9 cellular contexts compared by ENCODE assay signal in the genomic region with DNA sequence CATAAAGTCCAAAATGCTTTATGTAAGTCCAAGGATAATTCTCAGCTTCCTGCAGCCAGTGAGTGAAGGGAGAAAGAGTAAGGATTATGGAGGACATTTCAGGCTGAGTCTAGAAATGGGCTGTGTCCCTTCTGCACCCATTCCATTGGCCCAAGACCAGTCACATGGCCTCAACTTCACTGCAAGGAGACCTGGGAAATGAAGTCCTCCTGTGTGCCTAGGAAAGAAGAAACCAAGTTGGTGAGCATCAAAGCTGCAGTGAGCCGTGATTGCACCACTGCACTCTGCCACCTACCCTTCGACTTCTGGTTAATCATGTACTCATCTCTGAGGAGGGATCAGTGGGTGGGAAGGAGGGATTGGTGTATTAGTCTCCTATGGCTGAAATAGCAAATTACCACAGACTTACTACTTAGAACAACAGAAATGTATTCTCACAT. TPM values are rescaled to one million over a fixed set of nuclear protein-coding genes. Genes with fewer than 3 reads are reported as not detected.
DNase-seq lines count a peak whose midpoint lies in the region; ATAC-seq and TF ChIP-seq lines count a peak whose summit lies in the region.
"Had no signal": no experiment of that assay in that cellular context is flagged by ENCODE, and none has a peak within 500 bp of the region (broad histone marks: within the 10 kb centered on the region; RNA-seq: fewer than 3 reads in every experiment).

No MANE protein-coding gene starts in this region.

- CTCF ChIA-PET in activated CD8-positive, alpha-beta T cell treated with anti-CD3 and anti-CD28 coated beads for 36 hours (lab: Charles Lee): interaction anchor here (1.0 to 2.1 kb wide), 4 partner anchors 31 to 144 kb away, joined by 3 to 10 read pairs (median 5); no protein-coding TSS in a partner anchor

- no peak for TF ChIP-seq EP300 in esophagus muscularis mucosa (IDR thresholded peaks at IDR 0.05)

- 85% methylated on average over 2 of the region's 2 CpGs for WGBS in esophagus muscularis mucosa

- H3K4me1 ChIP-seq in esophagus muscularis mucosa (peaks cover 0 to 7% (median 0%) of the 10 kb centered on the region in 4 donors), osteoblast (ENCODE audit: insufficient read depth, low read length) (no peaks in the 10 kb centered on the region)

- POLR2A ChIA-PET in activated CD8-positive, alpha-beta T cell treated with anti-CD3 and anti-CD28 coated beads for 36 hours (lab: Charles Lee): interaction anchor here (0.6 kb wide), 1 partner anchor 90 kb away, joined by 3 read pairs; no protein-coding TSS in a partner anchor

- H2AFZ ChIP-seq in osteoblast (ENCODE audit: low read length): no peak overlapping the region

- H3K36me3 ChIP-seq in esophagus muscularis mucosa: peaks cover 0 to 17% (median 2%) of the 10 kb centered on the region in 4 donors
- no peaks in the 10 kb centered on the region for H3K36me3 ChIP-seq in osteoblast (ENCODE audit: insufficient read depth, low read length)

- no peaks in the 10 kb centered on the region for H4K20me1 ChIP-seq in osteoblast (ENCODE audit: insufficient read depth, low read length)

- H3K27me3 ChIP-seq in esophagus muscularis mucosa (no peaks in the 10 kb centered on the region), osteoblast (ENCODE audit: insufficient read depth, low read length) (no peaks in the 10 kb centered on the region)

- H3K79me2 ChIP-seq in osteoblast (ENCODE audit: insufficient read depth, low read length): no peaks in the 10 kb centered on the region

- H3K9me3 Mint-ChIP-seq in activated CD8-positive, alpha-beta T cell treated with anti-CD3 and anti-CD28 coated beads for 36 hours: no peaks in the 10 kb centered on the region

- peaks cover 57% of the 10 kb centered on the region for H3K4me1 Mint-ChIP-seq in activated CD8-positive, alpha-beta T cell treated with anti-CD3 and anti-CD28 coated beads for 36 hours (ENCODE audit: low read depth)

- peak overlapping the region; percentile 36 for H3K4me3 ChIP-seq in GM12865 (ENCODE audit: low read depth, low read length)
- H3K4me3 ChIP-seq in esophagus muscularis mucosa: no peak overlapping the region
- H3K4me3 ChIP-seq in osteoblast (ENCODE audit: insufficient read depth, low read length): no peak overlapping the region

- peaks cover 17% of the 10 kb centered on the region for H3K36me3 Mint-ChIP-seq in activated CD8-positive, alpha-beta T cell treated with anti-CD3 and anti-CD28 coated beads for 36 hours (ENCODE audit: low read depth)

- intact Hi-C loops in activated CD8-positive, alpha-beta T cell treated with anti-CD3 and anti-CD28 coated beads for 36 hours (cut with micrococcal nuclease): no loop called here
- intact Hi-C loops in esophagus muscularis mucosa (cut with DNase I): no loop called here

- H3K4me3 Mint-ChIP-seq in activated CD8-positive, alpha-beta T cell treated with anti-CD3 and anti-CD28 coated beads for 36 hours: no peak overlapping the region

- DNase-seq in GM12865 (ENCODE audit: low read depth) (peak; percentile 90), NCI-H82 (lab: John Stamatoyannopoulos, UW) (peak; percentile 87), esophagus muscularis mucosa (ENCODE audit: extremely low spot score) (peak; percentile 64), osteoblast (ENCODE audit: insufficient read length, low spot score, missing footprints) (peak; percentile 91), DMS153 treated with DMSO at 0.1 percent for 48 hours (lab: John Stamatoyannopoulos, UW; ENCODE audit: unreplicated experiment) (no peak), NCI-H146 (lab: John Stamatoyannopoulos, UW) (no peak)
- peak; percentile 80 for DNase-seq in activated CD8-positive, alpha-beta T cell treated with anti-CD3 and anti-CD28 coated beads for 36 hours

- no peaks in the 10 kb centered on the region for H3K27me3 Mint-ChIP-seq in activated CD8-positive, alpha-beta T cell treated with anti-CD3 and anti-CD28 coated beads for 36 hours

- H3K27ac Mint-ChIP-seq in activated CD8-positive, alpha-beta T cell treated with anti-CD3 and anti-CD28 coated beads for 36 hours: peak overlapping the region; percentile 81

- H3K4me2 ChIP-seq in osteoblast (ENCODE audit: insufficient read depth, low read length): no peak overlapping the region

- no peak overlapping the region for H3K27ac ChIP-seq in esophagus muscularis mucosa (replicated peaks in 1 of 4)
- H3K27ac ChIP-seq in osteoblast (ENCODE audit: low read depth, low read length): no peak overlapping the region

- H3K9me3 ChIP-seq in esophagus muscularis mucosa: no peaks in the 10 kb centered on the region
- H3K9me3 ChIP-seq in osteoblast (ENCODE audit: low read depth, low read length): no peaks in the 10 kb centered on the region

- no peak for TF ChIP-seq CTCF in GM12865 (IDR thresholded peaks at IDR 0.05; ENCODE audit: insufficient read depth, low read depth, low read length, missing control alignments)
- no peak for TF ChIP-seq CTCF in activated CD8-positive, alpha-beta T cell treated with anti-CD3 and anti-CD28 coated beads for 36 hours (IDR thresholded peaks at IDR 0.05)
- TF ChIP-seq CTCF in esophagus muscularis mucosa (IDR thresholded peaks at IDR 0.05): no peak
- no peak for TF ChIP-seq CTCF in osteoblast (IDR thresholded peaks at IDR 0.05; ENCODE audit: extremely low read depth, low read depth, low read length)

- no peak for TF ChIP-seq POLR2A in esophagus muscularis mucosa (IDR thresholded peaks at IDR 0.05; ENCODE audit: low read depth)

- ATAC-seq in HG02678 (IDR thresholded peaks at IDR 0.05; ENCODE audit: unreplicated experiment): peak; percentile 50
- peak; percentile 75 for ATAC-seq in activated CD8-positive, alpha-beta T cell treated with anti-CD3 and anti-CD28 coated beads for 36 hours

RNA-seq across cellular contexts. Expression of a gene that starts 3.6 kb away (rescaled TPM):
- total RNA-seq in activated CD8-positive, alpha-beta T cell treated with anti-CD3 and anti-CD28 coated beads for 36 hours: 100 to 1,000 TPM; 131 to 137 TPM
- 10 to 100 TPM in 2 of 4 donors, 1 to 10 TPM in 2; 8.0 to 22.4 (median 11.6) TPM for total RNA-seq in esophagus muscularis mucosa
- total RNA-seq in osteoblast: 0.36 TPM in 1 of 2 replicates, not detected in the other

RNA-seq across cellular contexts. Expression of a gene that starts 6.6 kb away (rescaled TPM):
- 1 to 10 TPM in 1 of 2 experiments, under 1 TPM in 1; 0.61 to 1.1 TPM for total RNA-seq in activated CD8-positive, alpha-beta T cell treated with anti-CD3 and anti-CD28 coated beads for 36 hours
- total RNA-seq in esophagus muscularis mucosa: 1 to 10 TPM in 3 of 4 donors, under 1 TPM in 1; 0.83 to 4.1 (median 2.5) TPM
- 0.72 and 1.2 TPM in 2 replicates for total RNA-seq in osteoblast

RNA-seq across cellular contexts. Expression of a gene that starts 30.6 kb away (rescaled TPM):
- total RNA-seq in activated CD8-positive, alpha-beta T cell treated with anti-CD3 and anti-CD28 coated beads for 36 hours: not detected
- total RNA-seq in esophagus muscularis mucosa (10 to 100 TPM; 40.7 to 73.2 (median 60.5) TPM), osteoblast (40.1 and 41.3 TPM in 2 replicates)
- total RNA-seq: activated CD8-positive, alpha-beta memory T cell treated with anti-CD3 and anti-CD28 coated beads for 36 hours had no signal

RNA-seq across cellular contexts. Expression of a gene that starts 32.0 kb away (rescaled TPM):
- total RNA-seq in activated CD8-positive, alpha-beta T cell treated with anti-CD3 and anti-CD28 coated beads for 36 hours: not detected
- under 1 TPM in 3 of 4 donors, not detected in 1; 0.40 to 0.83 (median 0.83) TPM for total RNA-seq in esophagus muscularis mucosa
- 0.36 TPM in 1 of 2 replicates, not detected in the other for total RNA-seq in osteoblast
- total RNA-seq: activated CD8-positive, alpha-beta memory T cell treated with anti-CD3 and anti-CD28 coated beads for 36 hours had no signal

RNA-seq across cellular contexts. Expression of a gene that starts 56.4 kb away (rescaled TPM):
- under 1 TPM in 1 of 2 experiments, not detected in 1; 0.95 TPM for total RNA-seq in activated CD8-positive, alpha-beta T cell treated with anti-CD3 and anti-CD28 coated beads for 36 hours
- total RNA-seq in esophagus muscularis mucosa: not detected
- not detected in 2 replicates for total RNA-seq in osteoblast

Comparison
In these comparisons a context has a peak if more than half of its experiments do, and no peak if none do; other contexts are left out.
1. DNase-seq: peak in GM12865 (single experiment), NCI-H82 (single experiment), activated CD8-positive, alpha-beta T cell treated with anti-CD3 and anti-CD28 coated beads for 36 hours (single experiment), esophagus muscularis mucosa (single experiment) and osteoblast (single experiment); none in DMS153 treated with DMSO at 0.1 percent for 48 hours (single experiment) and NCI-H146 (single experiment).
2. RNA of a gene that starts 3.6 kb away (total RNA-seq): 131 to 137 TPM in activated CD8-positive, alpha-beta T cell treated with anti-CD3 and anti-CD28 coated beads for 36 hours; 8.0 to 22.4 TPM in esophagus muscularis mucosa and 0.36 TPM in osteoblast; every median in the first group is over 4 times any median in the second.
3. RNA of a gene that starts 30.6 kb away (total RNA-seq): 40.7 to 73.2 TPM in esophagus muscularis mucosa and 40.1 to 41.3 TPM in osteoblast; not detected in activated CD8-positive, alpha-beta T cell treated with anti-CD3 and anti-CD28 coated beads for 36 hours; every median in the first group is over 10 times any median in the second.